In genomic region chr4:152352645-152353116, GRCh38 we compare ENCODE assay signal across 7 cellular contexts.
DNase-seq lines count a peak whose midpoint lies in the region; ATAC-seq and TF ChIP-seq lines count a peak whose summit lies in the region.

No MANE protein-coding gene starts in this region.

- CTCF ChIA-PET in activated B cell treated with CpG ODN at 0.5 μM for 24 hours (lab: Charles Lee), result no interaction called here

- DNase-seq in NCI-H187 treated with DMSO at 0.1 percent for 48 hours (lab: John Stamatoyannopoulos, UW) (peak; percentile 59), activated B cell treated with CpG ODN at 0.5 μM for 24 hours (no peak), germinal center (ENCODE audit: low spot score) (peak; percentile 1), osteoblast (ENCODE audit: insufficient read length, low spot score, missing footprints) (peak; percentile 29)
- no peak for DNase-seq in activated effector memory CD4-positive, alpha-beta T cell treated with anti-CD3 and anti-CD28 coated beads, Interleukin-2, amount 50 U/mL, for 16 hours

- POLR2A ChIA-PET in activated B cell treated with CpG ODN at 0.5 μM for 24 hours (lab: Charles Lee), result no interaction called here

- H3K9me3 Mint-ChIP-seq in activated B cell treated with CpG ODN at 0.5 μM for 24 hours, result no peaks in the 10 kb centered on the region

- H3K27me3 Mint-ChIP-seq in activated B cell treated with CpG ODN at 0.5 μM for 24 hours, result no peaks in the 10 kb centered on the region

- H3K36me3 Mint-ChIP-seq in activated B cell treated with CpG ODN at 0.5 μM for 24 hours (ENCODE audit: low read depth), result no peaks in the 10 kb centered on the region

- no peaks in the 10 kb centered on the region for H3K9me3 ChIP-seq in osteoblast (ENCODE audit: low read depth, low read length)

- H3K27me3 ChIP-seq in osteoblast (ENCODE audit: insufficient read depth, low read length), result no peaks in the 10 kb centered on the region

- peak overlapping the region; percentile 74 for H2AFZ ChIP-seq in osteoblast (ENCODE audit: low read length)

- H3K4me1 Mint-ChIP-seq in activated B cell treated with CpG ODN at 0.5 μM for 24 hours, result peaks cover 19% of the 10 kb centered on the region

- no peak overlapping the region for H3K27ac Mint-ChIP-seq in activated B cell treated with CpG ODN at 0.5 μM for 24 hours

- peak overlapping the region; percentile 99 for H3K4me2 ChIP-seq in osteoblast (ENCODE audit: insufficient read depth, low read length)

- H3K79me2 ChIP-seq in osteoblast (ENCODE audit: insufficient read depth, low read length), result peaks cover 4% of the 10 kb centered on the region

- H4K20me1 ChIP-seq in osteoblast (ENCODE audit: insufficient read depth, low read length), result no peaks in the 10 kb centered on the region

- peaks cover 36% of the 10 kb centered on the region for H3K4me1 ChIP-seq in osteoblast (ENCODE audit: insufficient read depth, low read length)

- H3K4me3 Mint-ChIP-seq in activated B cell treated with CpG ODN at 0.5 μM for 24 hours, result peak overlapping the region; percentile 72

- ATAC-seq in GM18502 (IDR thresholded peaks at IDR 0.05; ENCODE audit: poor library complexity, unreplicated experiment), result peak; percentile 91
- ATAC-seq in HG02763 (IDR thresholded peaks at IDR 0.05; ENCODE audit: unreplicated experiment), result peak; percentile 67
- peak; percentile 54 for ATAC-seq in activated B cell treated with CpG ODN at 0.5 μM for 24 hours (ENCODE audit: low read depth)

- H3K36me3 ChIP-seq in osteoblast (ENCODE audit: insufficient read depth, low read length), result no peaks in the 10 kb centered on the region

- H3K4me3 ChIP-seq in osteoblast (ENCODE audit: insufficient read depth, low read length), result peak overlapping the region; percentile 80

- intact Hi-C loops in activated B cell treated with CpG ODN at 0.5 μM for 24 hours (cut with micrococcal nuclease), result no loop called here

- no peak for TF ChIP-seq CTCF in activated B cell treated with CpG ODN at 0.5 μM for 24 hours (IDR thresholded peaks at IDR 0.05)
- TF ChIP-seq CTCF in osteoblast (IDR thresholded peaks at IDR 0.05; ENCODE audit: extremely low read depth, low read depth, low read length), result no peak

- peak overlapping the region; percentile 90 for H3K27ac ChIP-seq in osteoblast (ENCODE audit: low read depth, low read length)

Comparison
In these comparisons a context has a peak if more than half of its experiments do, and no peak if none do; other contexts are left out.
1. DNase-seq: peak in NCI-H187 treated with DMSO at 0.1 percent for 48 hours (single experiment), germinal center (single experiment) and osteoblast (single experiment); none in activated B cell treated with CpG ODN at 0.5 μM for 24 hours (single experiment) and activated effector memory CD4-positive, alpha-beta T cell treated with anti-CD3 and anti-CD28 coated beads, Interleukin-2, amount 50 U/mL, for 16 hours (single experiment).
2. Peak in every context shown above with its lines, with median percentiles within 50 percentile points of each other: ATAC-seq.